ENCODE assay signal across 1 cellular context in genomic region chr2:48530033-48530804, GRCh38.
TF ChIP-seq lines count a peak whose summit lies in the region.

Gene STON1 (plus strand): TSS chr2:48530154. CDS start chr2:48580634, 50,480 bp downstream.

TF ChIP-seq in HepG2, 621 proteins besides CTCF, POLR2A, EP300 and RAD21 (continued from another document and continues in another):
- TF ChIP-seq ZHX2 (IDR thresholded peaks at IDR 0.05; ENCODE audit: low read depth) (no peak), ZHX2 (CRISPR knock-in tag; IDR thresholded peaks at IDR 0.05; ENCODE audit: borderline replicate concordance) (no peak), MAX (IDR thresholded peaks at IDR 0.05) (no peak), ZFP41 (CRISPR knock-in tag; IDR thresholded peaks at IDR 0.05; ENCODE audit: borderline replicate concordance) (no peak), ZEB1 (IDR thresholded peaks at IDR 0.05; ENCODE audit: insufficient replicate concordance, low read depth) (no peak), TEAD3 (CRISPR knock-in tag; optimal IDR thresholded peaks at IDR 0.05; ENCODE audit: borderline replicate concordance) (no peak), ZNF747 (CRISPR knock-in tag; IDR thresholded peaks at IDR 0.05; ENCODE audit: borderline replicate concordance) (0 out of 2 replicates have a peak, but pooled peaks have one; percentile 26), ZHX1 (CRISPR knock-in tag; IDR thresholded peaks at IDR 0.05; ENCODE audit: low read depth) (no peak), GMEB1 (CRISPR knock-in tag; IDR thresholded peaks at IDR 0.05; ENCODE audit: borderline replicate concordance) (no peak), ZNF101 (CRISPR knock-in tag; IDR thresholded peaks at IDR 0.05; ENCODE audit: borderline replicate concordance, low read depth) (no peak), MYNN (CRISPR knock-in tag; IDR thresholded peaks at IDR 0.05; ENCODE audit: low read depth) (no peak), RBAK (CRISPR knock-in tag; IDR thresholded peaks at IDR 0.05) (no peak), LRRFIP1 (CRISPR knock-in tag; conservative IDR thresholded peaks at IDR 0.05) (no peak), KDM2A (CRISPR knock-in tag; IDR thresholded peaks at IDR 0.05; ENCODE audit: borderline replicate concordance, low read depth) (peak; percentile 17; the same call in 1 of the 2 replicates), ZNF883 (CRISPR knock-in tag; IDR thresholded peaks at IDR 0.05; ENCODE audit: not compliant biosample characterization) (peak; percentile 53), SAP130 (CRISPR knock-in tag; IDR thresholded peaks at IDR 0.05; ENCODE audit: low read depth) (no peak), EED (CRISPR knock-in tag; IDR thresholded peaks at IDR 0.05) (peak; percentile 76; the same call in 1 of the 2 replicates), PRDM15 (CRISPR knock-in tag; IDR thresholded peaks at IDR 0.05) (no peak), ZNF781 (CRISPR knock-in tag; IDR thresholded peaks at IDR 0.05; ENCODE audit: borderline replicate concordance, not compliant biosample characterization) (no peak), NONO (IDR thresholded peaks at IDR 0.05) (no peak), NONO (CRISPR knock-in tag; conservative IDR thresholded peaks at IDR 0.05) (no peak), KMT2B (CRISPR knock-in tag; IDR thresholded peaks at IDR 0.05) (no peak), TBX2 (CRISPR knock-in tag; IDR thresholded peaks at IDR 0.05; ENCODE audit: borderline replicate concordance) (peak; percentile 39; the same call in 1 of the 2 replicates), ZNF225 (CRISPR knock-in tag; IDR thresholded peaks at IDR 0.05) (no peak), U2AF2 (IDR thresholded peaks at IDR 0.05; ENCODE audit: low read depth, low read length) (no peak), ZNF17 (CRISPR knock-in tag; IDR thresholded peaks at IDR 0.05) (no peak), ZNF333 (CRISPR knock-in tag; IDR thresholded peaks at IDR 0.05; ENCODE audit: borderline replicate concordance) (no peak), ZFP36L1 (CRISPR knock-in tag; IDR thresholded peaks at IDR 0.05) (no peak), ZNF460 (CRISPR knock-in tag; IDR thresholded peaks at IDR 0.05; ENCODE audit: borderline replicate concordance) (no peak), SMAD3 (CRISPR knock-in tag; IDR thresholded peaks at IDR 0.05) (no peak), ZNF609 (CRISPR knock-in tag; IDR thresholded peaks at IDR 0.05; ENCODE audit: borderline replicate concordance) (no peak), ARID2 (CRISPR knock-in tag; IDR thresholded peaks at IDR 0.05; ENCODE audit: borderline replicate concordance) (no peak), ZFX (CRISPR knock-in tag; IDR thresholded peaks at IDR 0.05; ENCODE audit: low read depth) (0 out of 2 replicates have a peak, but pooled peaks have one; percentile 17), ZBTB25 (CRISPR knock-in tag; IDR thresholded peaks at IDR 0.05) (no peak)
